Comparison of ENCODE assay signal across 14 cellular contexts in genomic region chr4:16259531-16260246, GRCh38. TPM values are rescaled to one million over a fixed set of nuclear protein-coding genes. Genes with fewer than 3 reads are reported as not detected.
DNase-seq lines count a peak whose midpoint lies in the region; ATAC-seq and TF ChIP-seq lines count a peak whose summit lies in the region.
"Had no signal": no experiment of that assay in that cellular context is flagged by ENCODE, and none has a peak within 500 bp of the region (broad histone marks: within the 10 kb centered on the region; RNA-seq: fewer than 3 reads in every experiment).

No MANE protein-coding gene starts in this region.

- intact Hi-C loops in activated CD8-positive, alpha-beta T cell treated with anti-CD3 and anti-CD28 coated beads for 36 hours (cut with micrococcal nuclease) = loop anchor here (5.0 to 10.0 kb wide), 2 partner anchors 37 to 55 kb away; no protein-coding TSS in a partner anchor
- intact Hi-C loops in mucosa of descending colon (cut with DNase I, micrococcal nuclease) = loop anchor here (5.0 to 10.0 kb wide), 2 partner anchors 235 to 237 kb away; no protein-coding TSS in a partner anchor

- H3K4me3 ChIP-seq in mucosa of descending colon = no peak overlapping the region

- H3K27me3 Mint-ChIP-seq in activated CD8-positive, alpha-beta T cell treated with anti-CD3 and anti-CD28 coated beads for 36 hours = no peaks in the 10 kb centered on the region
- no peaks in the 10 kb centered on the region for H3K27me3 Mint-ChIP-seq in activated CD8-positive, alpha-beta T cell treated with anti-CD3 and anti-CD28 coated beads, Interleukin-2, amount 10 ng/mL, durations not matched to agents 7 days and 5 days (ENCODE audit: low read depth)
- H3K27me3 Mint-ChIP-seq in stimulated activated naive CD8-positive, alpha-beta T cell treated with anti-CD3 and anti-CD28 coated beads, Interleukin-15, amount 100 ng/mL, for 72 hours = no peaks in the 10 kb centered on the region

- POLR2A ChIA-PET in activated CD8-positive, alpha-beta T cell treated with anti-CD3 and anti-CD28 coated beads for 36 hours (lab: Charles Lee) = interaction anchor here (0.6 to 2.2 kb wide), 3 partner anchors 10 to 33 kb away, joined by 3 to 8 read pairs (median 7); partner anchors contain the start of gene TAPT1
- POLR2A ChIA-PET in activated CD8-positive, alpha-beta T cell treated with anti-CD3 and anti-CD28 coated beads, Interleukin-2, amount 10 ng/mL, durations not matched to agents 7 days and 5 days (lab: Charles Lee) = no interaction called here

- peaks cover 25% of the 10 kb centered on the region for H3K36me3 Mint-ChIP-seq in activated CD8-positive, alpha-beta T cell treated with anti-CD3 and anti-CD28 coated beads for 36 hours (ENCODE audit: low read depth)
- peaks cover 7% of the 10 kb centered on the region for H3K36me3 Mint-ChIP-seq in activated CD8-positive, alpha-beta T cell treated with anti-CD3 and anti-CD28 coated beads, Interleukin-2, amount 10 ng/mL, durations not matched to agents 7 days and 5 days (ENCODE audit: low read depth)

- ATAC-seq in activated CD8-positive, alpha-beta T cell treated with anti-CD3 and anti-CD28 coated beads for 36 hours = peak; percentile 79
- ATAC-seq in activated CD8-positive, alpha-beta T cell treated with anti-CD3 and anti-CD28 coated beads, Interleukin-2, amount 10 ng/mL, durations not matched to agents 7 days and 5 days = no peak
- ATAC-seq in stimulated activated naive CD8-positive, alpha-beta T cell treated with anti-CD3 and anti-CD28 coated beads, Interleukin-15, amount 100 ng/mL, for 72 hours = peak; percentile 89
- ATAC-seq in HG02678 (IDR thresholded peaks at IDR 0.05; ENCODE audit: unreplicated experiment) (no peak), mucosa of descending colon (no peak)
- ATAC-seq: left lobe of liver had no signal

- no peaks in the 10 kb centered on the region for H3K4me1 ChIP-seq in mucosa of descending colon (ENCODE audit: low read depth)

- no peaks in the 10 kb centered on the region for H3K9me3 ChIP-seq in mucosa of descending colon

- TF ChIP-seq CTCF in activated CD8-positive, alpha-beta T cell treated with anti-CD3 and anti-CD28 coated beads for 36 hours (IDR thresholded peaks at IDR 0.05) = no peak
- TF ChIP-seq CTCF in mucosa of descending colon (IDR thresholded peaks at IDR 0.05) = no peak

- H3K4me1 Mint-ChIP-seq in activated CD8-positive, alpha-beta T cell treated with anti-CD3 and anti-CD28 coated beads for 36 hours (ENCODE audit: low read depth) = peaks cover 37% of the 10 kb centered on the region
- H3K4me1 Mint-ChIP-seq in activated CD8-positive, alpha-beta T cell treated with anti-CD3 and anti-CD28 coated beads, Interleukin-2, amount 10 ng/mL, durations not matched to agents 7 days and 5 days (ENCODE audit: low read depth) = peaks cover 9% of the 10 kb centered on the region
- H3K4me1 Mint-ChIP-seq in stimulated activated naive CD8-positive, alpha-beta T cell treated with anti-CD3 and anti-CD28 coated beads, Interleukin-15, amount 100 ng/mL, for 72 hours = peaks cover 30% of the 10 kb centered on the region

- no peak overlapping the region for H3K4me3 Mint-ChIP-seq in activated CD8-positive, alpha-beta T cell treated with anti-CD3 and anti-CD28 coated beads for 36 hours
- H3K4me3 Mint-ChIP-seq in activated CD8-positive, alpha-beta T cell treated with anti-CD3 and anti-CD28 coated beads, Interleukin-2, amount 10 ng/mL, durations not matched to agents 7 days and 5 days = no peak overlapping the region
- H3K4me3 Mint-ChIP-seq in stimulated activated naive CD8-positive, alpha-beta T cell treated with anti-CD3 and anti-CD28 coated beads, Interleukin-15, amount 100 ng/mL, for 72 hours = peak overlapping the region; percentile 3 to 14

- H3K27ac Mint-ChIP-seq in activated CD8-positive, alpha-beta T cell treated with anti-CD3 and anti-CD28 coated beads for 36 hours = peak overlapping the region; percentile 89
- H3K27ac Mint-ChIP-seq in activated CD8-positive, alpha-beta T cell treated with anti-CD3 and anti-CD28 coated beads, Interleukin-2, amount 10 ng/mL, durations not matched to agents 7 days and 5 days = no peak overlapping the region
- H3K27ac Mint-ChIP-seq in stimulated activated naive CD8-positive, alpha-beta T cell treated with anti-CD3 and anti-CD28 coated beads, Interleukin-15, amount 100 ng/mL, for 72 hours = peak overlapping the region; percentile 93 to 95

- CTCF ChIA-PET in activated CD8-positive, alpha-beta T cell treated with anti-CD3 and anti-CD28 coated beads for 36 hours (lab: Charles Lee) = interaction anchor here (0.6 to 2.6 kb wide), 8 partner anchors 33 to 377 kb away, joined by 3 to 6 read pairs (median 4); no protein-coding TSS in a partner anchor
- CTCF ChIA-PET in activated CD8-positive, alpha-beta T cell treated with anti-CD3 and anti-CD28 coated beads, Interleukin-2, amount 10 ng/mL, durations not matched to agents 7 days and 5 days (lab: Charles Lee) = interaction anchor here (0.8 to 2.3 kb wide), 2 partner anchors 18 to 54 kb away, joined by 3 to 7 read pairs; no protein-coding TSS in a partner anchor

- DNase-seq in activated CD8-positive, alpha-beta T cell treated with anti-CD3 and anti-CD28 coated beads for 36 hours = peak; percentile 68
- DNase-seq in activated CD8-positive, alpha-beta T cell treated with anti-CD3 and anti-CD28 coated beads, Interleukin-2, amount 10 ng/mL, durations not matched to agents 7 days and 5 days = no peak
- DNase-seq in amniotic epithelial cell (ENCODE audit: low read depth) = peak; percentile 44
- DNase-seq in putamen (ENCODE audit: low spot score) = peak; percentile 57
- DNase-seq in stimulated activated naive CD8-positive, alpha-beta T cell treated with anti-CD3 and anti-CD28 coated beads, Interleukin-15, amount 100 ng/mL, for 72 hours = peak; percentile 44 to 45
- DNase-seq in mucosa of descending colon = no peak
- DNase-seq in activated CD8-positive, alpha-beta memory T cell treated with anti-CD3 and anti-CD28 coated beads, Interleukin-2, amount 50 U/mL, for 4 hours = no peak
- DNase-seq: activated CD4-positive, alpha-beta T cell treated with anti-CD3 and anti-CD28 coated beads, Interleukin-2, amount 50 U/mL, for 4 hours; HCEC 1CT; hippocampal formation; NCI-H2029; NCI-H748 treated with DMSO at 0.1 percent for 48 hours had no signal

- H3K9me3 Mint-ChIP-seq in activated CD8-positive, alpha-beta T cell treated with anti-CD3 and anti-CD28 coated beads for 36 hours = peaks cover 7% of the 10 kb centered on the region
- no peaks in the 10 kb centered on the region for H3K9me3 Mint-ChIP-seq in activated CD8-positive, alpha-beta T cell treated with anti-CD3 and anti-CD28 coated beads, Interleukin-2, amount 10 ng/mL, durations not matched to agents 7 days and 5 days (ENCODE audit: insufficient read depth)
- peaks cover 0 to 10% of the 10 kb centered on the region in 2 donors for H3K9me3 Mint-ChIP-seq in stimulated activated naive CD8-positive, alpha-beta T cell treated with anti-CD3 and anti-CD28 coated beads, Interleukin-15, amount 100 ng/mL, for 72 hours

- H3K36me3 ChIP-seq in mucosa of descending colon (ENCODE audit: low read depth) = no peaks in the 10 kb centered on the region

RNA-seq across cellular contexts. Expression of gene TAPT1, which starts 33.4 kb away (rescaled TPM):
- total RNA-seq in activated CD8-positive, alpha-beta T cell treated with anti-CD3 and anti-CD28 coated beads for 36 hours = 10 to 100 TPM; 34.2 to 35.5 TPM
- 10 to 100 TPM; 31.9 to 34.3 TPM for total RNA-seq in activated CD8-positive, alpha-beta T cell treated with anti-CD3 and anti-CD28 coated beads, Interleukin-2, amount 10 ng/mL, durations not matched to agents 7 days and 5 days
- total RNA-seq in mucosa of descending colon = 10 to 100 TPM; 38.2 to 62.6 (median 38.8) TPM

Comparison
In these comparisons a context has a peak if more than half of its experiments do, and no peak if none do; other contexts are left out.
1. ATAC-seq: peak in activated CD8-positive, alpha-beta T cell treated with anti-CD3 and anti-CD28 coated beads for 36 hours (single experiment) and stimulated activated naive CD8-positive, alpha-beta T cell treated with anti-CD3 and anti-CD28 coated beads, Interleukin-15, amount 100 ng/mL, for 72 hours (single experiment); none in activated CD8-positive, alpha-beta T cell treated with anti-CD3 and anti-CD28 coated beads, Interleukin-2, amount 10 ng/mL, durations not matched to agents 7 days and 5 days (single experiment), HG02678 (single experiment) and mucosa of descending colon (single experiment).
2. DNase-seq: peak in activated CD8-positive, alpha-beta T cell treated with anti-CD3 and anti-CD28 coated beads for 36 hours (single experiment), amniotic epithelial cell (single experiment), putamen (single experiment) and stimulated activated naive CD8-positive, alpha-beta T cell treated with anti-CD3 and anti-CD28 coated beads, Interleukin-15, amount 100 ng/mL, for 72 hours (2 of 2); none in activated CD8-positive, alpha-beta T cell treated with anti-CD3 and anti-CD28 coated beads, Interleukin-2, amount 10 ng/mL, durations not matched to agents 7 days and 5 days (single experiment), mucosa of descending colon (0 of 3) and activated CD8-positive, alpha-beta memory T cell treated with anti-CD3 and anti-CD28 coated beads, Interleukin-2, amount 50 U/mL, for 4 hours (single experiment).
3. H3K4me3 Mint-ChIP-seq: peak in stimulated activated naive CD8-positive, alpha-beta T cell treated with anti-CD3 and anti-CD28 coated beads, Interleukin-15, amount 100 ng/mL, for 72 hours (2 of 2); none in activated CD8-positive, alpha-beta T cell treated with anti-CD3 and anti-CD28 coated beads for 36 hours (single experiment) and activated CD8-positive, alpha-beta T cell treated with anti-CD3 and anti-CD28 coated beads, Interleukin-2, amount 10 ng/mL, durations not matched to agents 7 days and 5 days (single experiment).